ENCODE assay signal across 11 cellular contexts in genomic region chr9:115234094-115234493, GRCh38.
DNase-seq lines count a peak whose midpoint lies in the region; ATAC-seq, FAIRE-seq and TF ChIP-seq lines count a peak whose summit lies in the region.
"Had no signal": no experiment of that assay in that cellular context is flagged by ENCODE, and none has a peak within 500 bp of the region (broad histone marks: within the 10 kb centered on the region; RNA-seq: fewer than 3 reads in every experiment).

No MANE protein-coding gene starts in this region.

- no peaks in the 10 kb centered on the region for H3K36me3 ChIP-seq in GM12878 (ENCODE audit: control insufficient read depth in 2 of 2, insufficient read depth in 2 of 2, low read length in 1 of 2)

- POLR2A ChIA-PET in GM12878 (lab: Charles Lee), result interaction anchor here (1.3 kb wide), 1 partner anchor 44 kb away, joined by 3 read pairs; no protein-coding TSS in a partner anchor

- peak overlapping the region; percentile 27 for H3K27ac Mint-ChIP-seq in progenitor cell of endocrine pancreas
- H3K27ac Mint-ChIP-seq in stimulated activated naive B cell treated with anti-CD40 and anti-IgM and Interleukin-4, amounts not matched to agents 10 μg/mL and 1 μg/mL and 100 μg/mL, for 72 hours, result no peak overlapping the region
- H3K27ac Mint-ChIP-seq: stimulated activated naive CD8-positive, alpha-beta T cell treated with anti-CD3 and anti-CD28 coated beads, Interleukin-15, Interleukin-2, amounts not matched to agents 100 ng/mL and 50 ng/mL, for 24 hours had no signal

- TF ChIP-seq RAD21 in GM12878 (IDR thresholded peaks at IDR 0.05; ENCODE audit: insufficient read depth, low read depth, low read length), result no peak

- no peak overlapping the region for H3K4me3 Mint-ChIP-seq in progenitor cell of endocrine pancreas (ENCODE audit: low read depth)
- no peak overlapping the region for H3K4me3 Mint-ChIP-seq in stimulated activated naive B cell treated with anti-CD40 and anti-IgM and Interleukin-4, amounts not matched to agents 10 μg/mL and 1 μg/mL and 100 μg/mL, for 72 hours
- H3K4me3 Mint-ChIP-seq: stimulated activated naive CD8-positive, alpha-beta T cell treated with anti-CD3 and anti-CD28 coated beads, Interleukin-15, Interleukin-2, amounts not matched to agents 100 ng/mL and 50 ng/mL, for 24 hours had no signal

- RAD21 ChIA-PET in GM12878 (lab: Charles Lee; ENCODE audit: unreplicated experiment), result interaction anchor here (1.7 kb wide), 1 partner anchor 11 kb away, joined by 4 read pairs; no protein-coding TSS in a partner anchor

- TF ChIP-seq EP300 in GM12878 (IDR thresholded peaks at IDR 0.05; ENCODE audit: borderline replicate concordance in 1 of 2, control insufficient read depth in 1 of 2, low read depth in 2 of 2, low read length in 2 of 2), result no peak

- peak; percentile 93 for ATAC-seq in GM18909 (IDR thresholded peaks at IDR 0.05; ENCODE audit: poor library complexity, unreplicated experiment)
- peak; percentile 94 for ATAC-seq in HG03432 (IDR thresholded peaks at IDR 0.05; ENCODE audit: unreplicated experiment)
- ATAC-seq in GM12878, result peak; percentile 60
- ATAC-seq in stimulated activated naive B cell treated with anti-CD40 and anti-IgM and Interleukin-4, amounts not matched to agents 10 μg/mL and 1 μg/mL and 100 μg/mL, for 72 hours (replicated peaks), result no peak
- no peak for ATAC-seq in HG03439 (IDR thresholded peaks at IDR 0.05; ENCODE audit: unreplicated experiment)

- no peaks in the 10 kb centered on the region for H4K20me1 ChIP-seq in GM12878 (ENCODE audit: control insufficient read depth, insufficient read depth)

- no peak overlapping the region for H3K4me2 ChIP-seq in GM12878 (ENCODE audit: control insufficient read depth, insufficient read depth)

- BruUV-seq in GM12878 (replicated peaks; lab: Mats Ljungman, UMichigan), result no TSS peak

- intact Hi-C loops in GM12878 (cut with micrococcal nuclease; ENCODE audit: unreplicated experiment), result no loop called here

- H3K4me3 ChIP-seq in GM12878, result no peak overlapping the region

- H3K4me1 ChIP-seq in GM12878 (ENCODE audit: control insufficient read depth, insufficient read depth, low read length), result no peaks in the 10 kb centered on the region

- H3K4me1 Mint-ChIP-seq in progenitor cell of endocrine pancreas (ENCODE audit: low read depth), result no peaks in the 10 kb centered on the region
- no peaks in the 10 kb centered on the region for H3K4me1 Mint-ChIP-seq in stimulated activated naive B cell treated with anti-CD40 and anti-IgM and Interleukin-4, amounts not matched to agents 10 μg/mL and 1 μg/mL and 100 μg/mL, for 72 hours

- H3K9me3 Mint-ChIP-seq in progenitor cell of endocrine pancreas (ENCODE audit: low read depth), result no peaks in the 10 kb centered on the region
- H3K9me3 Mint-ChIP-seq in stimulated activated naive B cell treated with anti-CD40 and anti-IgM and Interleukin-4, amounts not matched to agents 10 μg/mL and 1 μg/mL and 100 μg/mL, for 72 hours, result peaks cover 0 to 6% of the 10 kb centered on the region in 2 donors
- H3K9me3 Mint-ChIP-seq: stimulated activated naive CD8-positive, alpha-beta T cell treated with anti-CD3 and anti-CD28 coated beads, Interleukin-15, Interleukin-2, amounts not matched to agents 100 ng/mL and 50 ng/mL, for 24 hours had no signal

- no peak overlapping the region for H2AFZ ChIP-seq in GM12878 (ENCODE audit: control insufficient read depth, low read depth, low read length)

- in situ Hi-C loops in GM12878 (cut with MboI), result loop anchor here (5.0 kb wide), 1 partner anchor 48 kb away; no protein-coding TSS in a partner anchor

- CTCF ChIA-PET in GM12878 (lab: Yijun Ruan, JAX), result no interaction called here

- DNase-seq in GM12878 (ENCODE audit: low read depth, low spot score) (no peak), progenitor cell of endocrine pancreas (ENCODE audit: low spot score, unreplicated experiment) (no peak)
- DNase-seq in stimulated activated naive B cell treated with anti-CD40 and anti-IgM and Interleukin-4, amounts not matched to agents 10 μg/mL and 1 μg/mL and 100 μg/mL, for 72 hours, result no peak
- DNase-seq in activated CD4-positive, alpha-beta T cell treated with anti-CD3 and anti-CD28 coated beads, Interleukin-2, amount 50 U/mL, for 48 hours, result no peak
- DNase-seq in activated effector memory CD4-positive, alpha-beta T cell treated with Interleukin-2 at 50 U/mL for 16 hours, result no peak
- DNase-seq: NCI-H1417 treated with DMSO at 0.1 percent for 48 hours had no signal

- no peak for TF ChIP-seq POLR2A in GM12878 (IDR thresholded peaks at IDR 0.05; ENCODE audit: low read depth, low read length)

- no peaks in the 10 kb centered on the region for H3K9me3 ChIP-seq in GM12878 (replicated peaks; ENCODE audit: control insufficient read depth, insufficient read depth, low read length)

- 76% methylated on average over 2 of the region's 2 CpGs for WGBS in GM12878 (ENCODE audit: insufficient coverage, insufficient replicate concordance, low lambda C conversion rate, missing lambda C conversion rate)

- SMC1A ChIA-PET in GM12878 (lab: Charles Lee; ENCODE audit: uncharacterized antibody, unreplicated experiment), result interaction anchor here (0.5 to 2.5 kb wide), 7 partner anchors 8 to 60 kb away, joined by 3 to 9 read pairs (median 3); no protein-coding TSS in a partner anchor

- H3K27ac ChIP-seq in GM12878 (ENCODE audit: control insufficient read depth, insufficient read depth), result no peak overlapping the region

- no peak for FAIRE-seq in GM12878 (lab: Jason Lieb, UNC)
- FAIRE-seq: endometrium had no signal

- TF ChIP-seq CTCF in GM12878 (IDR thresholded peaks at IDR 0.05 in 2 of 3, conservative IDR thresholded peaks at IDR 0.05 in 1 of 3; ENCODE audit: control insufficient read depth in 2 of 3, extremely low read depth in 1 of 3, insufficient read depth in 1 of 3, low read depth in 3 of 3, low read length in 3 of 3), result no peak
- no peak for TF ChIP-seq CTCF in progenitor cell of endocrine pancreas (IDR thresholded peaks at IDR 0.05; ENCODE audit: unreplicated experiment)

- no peaks in the 10 kb centered on the region for H3K27me3 Mint-ChIP-seq in progenitor cell of endocrine pancreas
- peaks cover 18 to 19% of the 10 kb centered on the region in 2 donors for H3K27me3 Mint-ChIP-seq in stimulated activated naive B cell treated with anti-CD40 and anti-IgM and Interleukin-4, amounts not matched to agents 10 μg/mL and 1 μg/mL and 100 μg/mL, for 72 hours

- H3K36me3 Mint-ChIP-seq in progenitor cell of endocrine pancreas (ENCODE audit: insufficient read depth), result no peaks in the 10 kb centered on the region
- no peaks in the 10 kb centered on the region for H3K36me3 Mint-ChIP-seq in stimulated activated naive B cell treated with anti-CD40 and anti-IgM and Interleukin-4, amounts not matched to agents 10 μg/mL and 1 μg/mL and 100 μg/mL, for 72 hours

- no peaks in the 10 kb centered on the region; a peak in 1 of 4 replicates for H3K27me3 ChIP-seq in GM12878 (replicated peaks in 1 of 2; ENCODE audit: control insufficient read depth in 2 of 2, insufficient read depth in 2 of 2, low read length in 1 of 2)

- no peaks in the 10 kb centered on the region for H3K79me2 ChIP-seq in GM12878 (ENCODE audit: control insufficient read depth, insufficient read depth, low read length)

- H3K9ac ChIP-seq in GM12878 (ENCODE audit: control insufficient read depth, insufficient read depth, low read length), result no peak overlapping the region

TF ChIP-seq in GM12878, 131 proteins besides CTCF, POLR2A, EP300 and RAD21:
- TF ChIP-seq, protein P1, sequence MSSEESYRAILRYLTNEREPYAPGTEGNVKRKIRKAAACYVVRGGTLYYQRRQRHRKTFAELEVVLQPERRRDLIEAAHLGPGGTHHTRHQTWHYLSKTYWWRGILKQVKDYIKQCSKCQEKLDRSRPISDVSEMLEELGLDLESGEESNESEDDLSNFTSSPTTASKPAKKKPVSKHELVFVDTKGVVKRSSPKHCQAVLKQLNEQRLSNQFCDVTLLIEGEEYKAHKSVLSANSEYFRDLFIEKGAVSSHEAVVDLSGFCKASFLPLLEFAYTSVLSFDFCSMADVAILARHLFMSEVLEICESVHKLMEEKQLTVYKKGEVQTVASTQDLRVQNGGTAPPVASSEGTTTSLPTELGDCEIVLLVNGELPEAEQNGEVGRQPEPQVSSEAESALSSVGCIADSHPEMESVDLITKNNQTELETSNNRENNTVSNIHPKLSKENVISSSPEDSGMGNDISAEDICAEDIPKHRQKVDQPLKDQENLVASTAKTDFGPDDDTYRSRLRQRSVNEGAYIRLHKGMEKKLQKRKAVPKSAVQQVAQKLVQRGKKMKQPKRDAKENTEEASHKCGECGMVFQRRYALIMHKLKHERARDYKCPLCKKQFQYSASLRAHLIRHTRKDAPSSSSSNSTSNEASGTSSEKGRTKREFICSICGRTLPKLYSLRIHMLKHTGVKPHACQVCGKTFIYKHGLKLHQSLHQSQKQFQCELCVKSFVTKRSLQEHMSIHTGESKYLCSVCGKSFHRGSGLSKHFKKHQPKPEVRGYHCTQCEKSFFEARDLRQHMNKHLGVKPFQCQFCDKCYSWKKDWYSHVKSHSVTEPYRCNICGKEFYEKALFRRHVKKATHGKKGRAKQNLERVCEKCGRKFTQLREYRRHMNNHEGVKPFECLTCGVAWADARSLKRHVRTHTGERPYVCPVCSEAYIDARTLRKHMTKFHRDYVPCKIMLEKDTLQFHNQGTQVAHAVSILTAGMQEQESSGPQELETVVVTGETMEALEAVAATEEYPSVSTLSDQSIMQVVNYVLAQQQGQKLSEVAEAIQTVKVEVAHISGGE (CRISPR knock-in tag; IDR thresholded peaks at IDR 0.05), result no peak
- TF ChIP-seq HCFC1 (IDR thresholded peaks at IDR 0.05; ENCODE audit: low read length) (no peak), HDGF (IDR thresholded peaks at IDR 0.05) (no peak), ZNF207 (IDR thresholded peaks at IDR 0.05; ENCODE audit: borderline replicate concordance) (no peak), RELA (IDR thresholded peaks at IDR 0.05; ENCODE audit: borderline replicate concordance, partially characterized antibody) (no peak)
- TF ChIP-seq, protein P2, sequence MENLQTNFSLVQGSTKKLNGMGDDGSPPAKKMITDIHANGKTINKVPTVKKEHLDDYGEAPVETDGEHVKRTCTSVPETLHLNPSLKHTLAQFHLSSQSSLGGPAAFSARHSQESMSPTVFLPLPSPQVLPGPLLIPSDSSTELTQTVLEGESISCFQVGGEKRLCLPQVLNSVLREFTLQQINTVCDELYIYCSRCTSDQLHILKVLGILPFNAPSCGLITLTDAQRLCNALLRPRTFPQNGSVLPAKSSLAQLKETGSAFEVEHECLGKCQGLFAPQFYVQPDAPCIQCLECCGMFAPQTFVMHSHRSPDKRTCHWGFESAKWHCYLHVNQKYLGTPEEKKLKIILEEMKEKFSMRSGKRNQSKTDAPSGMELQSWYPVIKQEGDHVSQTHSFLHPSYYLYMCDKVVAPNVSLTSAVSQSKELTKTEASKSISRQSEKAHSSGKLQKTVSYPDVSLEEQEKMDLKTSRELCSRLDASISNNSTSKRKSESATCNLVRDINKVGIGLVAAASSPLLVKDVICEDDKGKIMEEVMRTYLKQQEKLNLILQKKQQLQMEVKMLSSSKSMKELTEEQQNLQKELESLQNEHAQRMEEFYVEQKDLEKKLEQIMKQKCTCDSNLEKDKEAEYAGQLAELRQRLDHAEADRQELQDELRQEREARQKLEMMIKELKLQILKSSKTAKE (IDR thresholded peaks at IDR 0.05; ENCODE audit: low read depth, poor library complexity, severe bottlenecking), result no peak
TF ChIP-seq in GM12878: peak in this region for 0.

Comparison
In these comparisons a context has a peak if more than half of its experiments do, and no peak if none do; other contexts are left out.
1. ATAC-seq: peak in GM18909 (single experiment), HG03432 (single experiment) and GM12878 (single experiment); none in stimulated activated naive B cell treated with anti-CD40 and anti-IgM and Interleukin-4, amounts not matched to agents 10 μg/mL and 1 μg/mL and 100 μg/mL, for 72 hours (0 of 2) and HG03439 (single experiment).